Comparison of ENCODE assay signal across 8 cellular contexts in genomic region chr1:16643476-16644178, GRCh38. TPM values are rescaled to one million over a fixed set of nuclear protein-coding genes. Genes with fewer than 3 reads are reported as not detected.
A peak's percentile ranks its signal among the peaks of the same experiment; 100 is the strongest.
DNase-seq lines count a peak whose midpoint lies in the region; ATAC-seq, FAIRE-seq and TF ChIP-seq lines count a peak whose summit lies in the region.
"Not testable (repeated sequence)": the region's sequence is repeated elsewhere in the genome, so short reads cannot be mapped to it uniquely, and the experiment has no call there.

No MANE protein-coding gene starts in this region.

- not testable (repeated sequence) for H3K4me1 Mint-ChIP-seq in osteocyte (ENCODE audit: unreplicated experiment); type B pancreatic cell (ENCODE audit: unreplicated experiment)

- H4K20me1 ChIP-seq in MM.1S (ENCODE audit: insufficient read depth, low read length): not testable (repeated sequence)

- not testable (repeated sequence) for TF ChIP-seq POLR2A in GM12891 (IDR thresholded peaks at IDR 0.05; ENCODE audit: low read depth, low read length)

- not testable (repeated sequence) for H3K27me3 ChIP-seq in MM.1S (replicated peaks; ENCODE audit: insufficient read depth, low read length); iPS DF 6.9 (ENCODE audit: control insufficient read depth, insufficient read depth, low read length)

- H3K27ac ChIP-seq in MM.1S (ENCODE audit: low read length); iPS DF 6.9 (ENCODE audit: low read length): not testable (repeated sequence)

- peaks cover 15% of the 10 kb centered on the region for H3K4me1 ChIP-seq in MM.1S (ENCODE audit: low read length)
- H3K4me1 ChIP-seq in iPS DF 6.9 (ENCODE audit: control insufficient read depth, insufficient read depth, low read length): not testable (repeated sequence)

- H3K79me2 ChIP-seq in MM.1S (ENCODE audit: low read length): peaks cover 44% of the 10 kb centered on the region

- not testable (repeated sequence) for TF ChIP-seq CTCF in MM.1S (IDR thresholded peaks at IDR 0.05; ENCODE audit: low read length); choroid plexus epithelial cell (conservative IDR thresholded peaks at IDR 0.05; ENCODE audit: low read depth, low read length); osteocyte (IDR thresholded peaks at IDR 0.05); type B pancreatic cell (conservative IDR thresholded peaks at IDR 0.05)

- peak; percentile 20 for FAIRE-seq in GM12891 (lab: Jason Lieb, UNC)

- not testable (repeated sequence) for H3K36me3 ChIP-seq in MM.1S (replicated peaks; ENCODE audit: insufficient read depth, low read length); iPS DF 6.9 (ENCODE audit: control insufficient read depth, insufficient read depth, low read length)

- not testable (repeated sequence) for H3K27ac Mint-ChIP-seq in osteocyte (ENCODE audit: unreplicated experiment); type B pancreatic cell

- H3K9me3 Mint-ChIP-seq in osteocyte (ENCODE audit: unreplicated experiment); type B pancreatic cell: not testable (repeated sequence)

- not testable (repeated sequence) for DNase-seq in GM12891 (ENCODE audit: insufficient read length, low spot score); iPS DF 6.9 (ENCODE audit: low read depth, low spot score)
- DNase-seq in MM.1S (peak; percentile 39), choroid plexus epithelial cell (ENCODE audit: low read depth) (peak; percentile 33), osteocyte (ENCODE audit: extremely low spot score, unreplicated experiment) (peak; percentile 87), type B pancreatic cell (ENCODE audit: extremely low spot score, unreplicated experiment) (peak; percentile 72)
- peak; percentile 4 to 6 for DNase-seq in activated CD4-positive, alpha-beta T cell treated with anti-CD3 and anti-CD28 coated beads for 4 hours

- H3K36me3 Mint-ChIP-seq in osteocyte (ENCODE audit: unreplicated experiment); type B pancreatic cell: not testable (repeated sequence)

- H3F3A ChIP-seq in MM.1S (ENCODE audit: insufficient read depth, low read length): not testable (repeated sequence)

- H3K27me3 Mint-ChIP-seq in osteocyte (ENCODE audit: unreplicated experiment); type B pancreatic cell: not testable (repeated sequence)

- H3K4me3 Mint-ChIP-seq in osteocyte (ENCODE audit: unreplicated experiment); type B pancreatic cell: not testable (repeated sequence)

- ATAC-seq in HG02852 (IDR thresholded peaks at IDR 0.05; ENCODE audit: unreplicated experiment): peak; percentile 2

- peak overlapping the region; percentile 87 for H3K4me2 ChIP-seq in MM.1S (ENCODE audit: low read depth, low read length)

- H3K4me3 ChIP-seq in MM.1S (ENCODE audit: low read length) (peak overlapping the region; percentile 77), choroid plexus epithelial cell (ENCODE audit: low read depth, low read length) (peak overlapping the region; percentile 80), iPS DF 6.9 (ENCODE audit: low read length) (peak overlapping the region; percentile 49; the same call in 1 of the 2 replicates)

- peak overlapping the region; percentile 75 for H3K9ac ChIP-seq in MM.1S (ENCODE audit: low read length)

- not testable (repeated sequence) for H3K9me3 ChIP-seq in MM.1S (replicated peaks; ENCODE audit: insufficient read depth, low read length); iPS DF 6.9 (ENCODE audit: control insufficient read depth, insufficient read depth, low read length)

- no CpG with 5 or more reads among the region's 11 CpGs for WGBS in iPS DF 6.9 (ENCODE audit: insufficient coverage, insufficient read length)

- H3K9me2 ChIP-seq in MM.1S (replicated peaks; ENCODE audit: insufficient read depth, low read length): not testable (repeated sequence)

- H2AFZ ChIP-seq in MM.1S (ENCODE audit: low read length): peak overlapping the region; percentile 88

RNA-seq across cellular contexts. Expression of gene RNU1-3, which starts 23.1 kb away (rescaled TPM):
- 40.8 TPM for polyA plus RNA-seq in GM12891 (2012; ENCODE audit: low read depth, missing spikeins)
- 2,650 and 2,859 TPM in 2 replicates for total RNA-seq in osteocyte
- 2,993 and 3,564 TPM in 2 replicates for total RNA-seq in type B pancreatic cell (ENCODE audit: low replicate concordance)

RNA-seq across cellular contexts. Expression of gene NBPF1, which starts 30.3 kb away (rescaled TPM):
- 1.0 TPM for polyA plus RNA-seq in GM12891 (2012; ENCODE audit: low read depth, missing spikeins)
- total RNA-seq in osteocyte: 50.1 and 55.6 TPM in 2 replicates
- 39.1 and 97.5 TPM in 2 replicates for total RNA-seq in type B pancreatic cell (ENCODE audit: low replicate concordance)
